ENCODE assay signal across 19 cellular contexts in genomic region chr12:120211904-120212283, GRCh38. TPM values are rescaled to one million over a fixed set of nuclear protein-coding genes. Genes with fewer than 3 reads are reported as not detected.
DNase-seq lines count a peak whose midpoint lies in the region; ATAC-seq and TF ChIP-seq lines count a peak whose summit lies in the region.
"Had no signal": no experiment of that assay in that cellular context is flagged by ENCODE, and none has a peak within 500 bp of the region (broad histone marks: within the 10 kb centered on the region; RNA-seq: fewer than 3 reads in every experiment).

No MANE protein-coding gene starts in this region.

- DNase-seq in Calu3: no peak
- peak; percentile 26 for DNase-seq in natural killer cell treated with Interleukin-12 subunit alpha and Interleukin-12 subunit beta and Interleukin-15 and Interleukin-18, amount 100 ng/mL, for 72 hours (ENCODE audit: low spot score)
- no peak for DNase-seq in mucosa of gallbladder (ENCODE audit: low spot score)
- DNase-seq in NCI-H226: no peak
- DNase-seq: BE2C; CD8-positive, alpha-beta T cell; DND-41; GDM1; GM23248; KG1; NCI-H1048; NCI-H2107; NCI-H345; NCI-H69; Right ventricle myocardium superior had no signal

- ATAC-seq in natural killer cell treated with Interleukin-12 subunit alpha and Interleukin-12 subunit beta and Interleukin-15 and Interleukin-18, amount 100 ng/mL, for 72 hours: no peak
- no peak for ATAC-seq in GM21423 (IDR thresholded peaks at IDR 0.05; ENCODE audit: unreplicated experiment)
- ATAC-seq: CD8-positive, alpha-beta T cell had no signal

- BruUV-seq in Calu3 (replicated peaks; lab: Mats Ljungman, UMichigan): no TSS peak

- peak overlapping the region; percentile 14 for H3K27ac Mint-ChIP-seq in Calu3 (ENCODE audit: unreplicated experiment)
- H3K27ac Mint-ChIP-seq in dendritic cell treated with granulocyte-macrophage colony-stimulating factor and Interleukin-4, amounts not matched to agents 40 ng/mL and 50 ng/mL, for 4 days: peak overlapping the region; percentile 22
- H3K27ac Mint-ChIP-seq in natural killer cell treated with Interleukin-12 subunit alpha and Interleukin-12 subunit beta and Interleukin-15 and Interleukin-18, amount 100 ng/mL, for 72 hours: peak overlapping the region in 1 of 2 donors; percentile 53
- H3K27ac Mint-ChIP-seq: CD8-positive, alpha-beta T cell had no signal

- CTCF ChIA-PET in Calu3 (lab: Charles Lee): no interaction called here

- intact Hi-C loops in Calu3 (cut with micrococcal nuclease; ENCODE audit: unreplicated experiment): no loop called here
- intact Hi-C loops in dendritic cell treated with granulocyte-macrophage colony-stimulating factor and Interleukin-4, amounts not matched to agents 40 ng/mL and 50 ng/mL, for 4 days (cut with micrococcal nuclease): no loop called here

- H3K36me3 Mint-ChIP-seq in Calu3 (ENCODE audit: insufficient read depth, unreplicated experiment): peaks cover 70% of the 10 kb centered on the region
- peaks cover 86% of the 10 kb centered on the region for H3K36me3 Mint-ChIP-seq in dendritic cell treated with granulocyte-macrophage colony-stimulating factor and Interleukin-4, amounts not matched to agents 40 ng/mL and 50 ng/mL, for 4 days (ENCODE audit: low read depth)
- peaks cover 5% of the 10 kb centered on the region for H3K36me3 Mint-ChIP-seq in natural killer cell treated with Interleukin-12 subunit alpha and Interleukin-12 subunit beta and Interleukin-15 and Interleukin-18, amount 100 ng/mL, for 72 hours

- H3K9me3 Mint-ChIP-seq in Calu3 (ENCODE audit: low read depth, unreplicated experiment): no peaks in the 10 kb centered on the region
- H3K9me3 Mint-ChIP-seq in dendritic cell treated with granulocyte-macrophage colony-stimulating factor and Interleukin-4, amounts not matched to agents 40 ng/mL and 50 ng/mL, for 4 days: no peaks in the 10 kb centered on the region
- no peaks in the 10 kb centered on the region for H3K9me3 Mint-ChIP-seq in natural killer cell treated with Interleukin-12 subunit alpha and Interleukin-12 subunit beta and Interleukin-15 and Interleukin-18, amount 100 ng/mL, for 72 hours
- H3K9me3 Mint-ChIP-seq: CD8-positive, alpha-beta T cell had no signal

- no peak overlapping the region for H3K4me3 Mint-ChIP-seq in Calu3 (ENCODE audit: low read depth, unreplicated experiment)
- H3K4me3 Mint-ChIP-seq in dendritic cell treated with granulocyte-macrophage colony-stimulating factor and Interleukin-4, amounts not matched to agents 40 ng/mL and 50 ng/mL, for 4 days: no peak overlapping the region
- no peak overlapping the region for H3K4me3 Mint-ChIP-seq in natural killer cell treated with Interleukin-12 subunit alpha and Interleukin-12 subunit beta and Interleukin-15 and Interleukin-18, amount 100 ng/mL, for 72 hours
- H3K4me3 Mint-ChIP-seq: CD8-positive, alpha-beta T cell had no signal

- H3K4me1 Mint-ChIP-seq in Calu3 (ENCODE audit: low read depth, unreplicated experiment): no peaks in the 10 kb centered on the region
- H3K4me1 Mint-ChIP-seq in dendritic cell treated with granulocyte-macrophage colony-stimulating factor and Interleukin-4, amounts not matched to agents 40 ng/mL and 50 ng/mL, for 4 days (ENCODE audit: low read depth): peaks cover 12% of the 10 kb centered on the region
- peaks cover 0 to 2% of the 10 kb centered on the region in 2 donors for H3K4me1 Mint-ChIP-seq in natural killer cell treated with Interleukin-12 subunit alpha and Interleukin-12 subunit beta and Interleukin-15 and Interleukin-18, amount 100 ng/mL, for 72 hours (ENCODE audit: low read depth in 2 of 2)

- TF ChIP-seq CTCF in 22Rv1 (IDR thresholded peaks at IDR 0.05): no peak
- no peak for TF ChIP-seq CTCF in Calu3 (IDR thresholded peaks at IDR 0.05; ENCODE audit: unreplicated experiment)

- 0 out of 2 replicates have a peak overlapping the region, but pooled peaks have one; percentile 32 for H3K27ac ChIP-seq in 22Rv1
- H3K27ac ChIP-seq: GM23248, HL-60 had no signal

- no peaks in the 10 kb centered on the region for H3K27me3 Mint-ChIP-seq in Calu3 (ENCODE audit: unreplicated experiment)
- H3K27me3 Mint-ChIP-seq in dendritic cell treated with granulocyte-macrophage colony-stimulating factor and Interleukin-4, amounts not matched to agents 40 ng/mL and 50 ng/mL, for 4 days: no peaks in the 10 kb centered on the region
- no peaks in the 10 kb centered on the region for H3K27me3 Mint-ChIP-seq in natural killer cell treated with Interleukin-12 subunit alpha and Interleukin-12 subunit beta and Interleukin-15 and Interleukin-18, amount 100 ng/mL, for 72 hours

RNA-seq across cellular contexts. Expression of gene RPLP0, which starts 11.0 kb away (rescaled TPM):
- 1,595 and 1,852 TPM in 2 replicates for total RNA-seq in Calu3 (2022)
- total RNA-seq in natural killer cell treated with Interleukin-12 subunit alpha and Interleukin-12 subunit beta and Interleukin-15 and Interleukin-18, amount 100 ng/mL, for 72 hours: 1,000 to 10,000 TPM; 1,757 to 2,186 TPM
- total RNA-seq in mucosa of gallbladder: 1,053 TPM

RNA-seq across cellular contexts. Expression of gene GCN1, which starts 17.4 kb away (rescaled TPM):
- total RNA-seq in Calu3 (2022) (168 and 188 TPM in 2 replicates), mucosa of gallbladder (80.4 TPM)
- total RNA-seq in natural killer cell treated with Interleukin-12 subunit alpha and Interleukin-12 subunit beta and Interleukin-15 and Interleukin-18, amount 100 ng/mL, for 72 hours: 100 to 1,000 TPM; 126 to 311 TPM

RNA-seq across cellular contexts. Expression of gene PXN, which starts 53.6 kb away (rescaled TPM):
- total RNA-seq in Calu3 (2022) (156 and 172 TPM in 2 replicates), mucosa of gallbladder (119 TPM)
- total RNA-seq in natural killer cell treated with Interleukin-12 subunit alpha and Interleukin-12 subunit beta and Interleukin-15 and Interleukin-18, amount 100 ng/mL, for 72 hours: 100 to 1,000 TPM; 133 to 160 TPM
